Comparison of ENCODE assay signal across 1 cellular context in the genomic region with DNA sequence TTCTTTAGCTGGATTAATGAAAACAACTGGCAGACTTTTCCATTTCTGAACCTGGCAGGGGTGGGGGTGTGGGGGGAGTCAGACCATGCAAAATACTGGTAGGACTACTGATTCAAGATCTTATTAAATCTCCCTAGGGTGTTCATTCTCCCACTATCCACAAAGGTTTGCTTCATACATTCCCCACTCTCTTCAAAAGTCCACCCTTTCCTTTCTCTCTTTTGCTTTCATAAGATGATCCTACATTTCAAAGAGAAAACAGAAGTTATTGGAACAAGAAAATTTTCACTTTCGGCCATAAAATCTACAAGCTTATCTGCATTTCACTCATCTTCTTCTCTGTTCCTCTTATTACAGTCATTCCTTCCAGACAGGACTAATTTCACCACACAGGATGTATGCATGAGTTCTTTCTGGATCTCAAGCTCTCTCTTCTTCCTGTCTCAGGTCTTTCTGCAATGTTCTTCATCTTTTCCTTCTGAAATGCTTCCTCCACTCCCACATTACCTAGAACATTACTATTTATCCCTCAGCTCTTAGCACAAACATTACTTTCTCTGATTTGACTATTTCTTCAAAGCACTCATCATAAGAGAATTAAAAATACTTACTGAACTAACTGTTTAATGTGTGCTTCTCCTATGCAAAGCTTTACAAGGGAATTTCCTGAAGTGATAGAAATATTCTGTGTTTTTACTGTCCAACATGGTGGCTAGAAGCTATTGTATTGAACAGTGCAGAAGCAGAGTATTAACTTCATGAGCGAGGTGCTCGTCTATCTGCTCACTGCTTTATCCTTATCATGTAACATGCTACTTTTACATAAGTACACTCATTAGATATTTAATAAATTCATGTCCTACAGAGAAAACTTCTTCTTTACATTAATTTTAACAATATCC.
TF ChIP-seq lines count a peak whose summit lies in the region.

No MANE protein-coding gene starts in this region.

TF ChIP-seq in GM12878, 131 proteins besides CTCF, POLR2A, EP300 and RAD21 (continued from another document and continues in another):
- TF ChIP-seq ATF2 (IDR thresholded peaks at IDR 0.05; ENCODE audit: low read length) (peak; percentile 99), SMARCA5 (IDR thresholded peaks at IDR 0.05) (no peak), ATF7 (IDR thresholded peaks at IDR 0.05; ENCODE audit: low read depth) (0 out of 2 replicates have a peak, but pooled peaks have one; percentile 37), NRF1 (conservative IDR thresholded peaks at IDR 0.05; ENCODE audit: low read depth, low read length) (no peak), NKRF (conservative IDR thresholded peaks at IDR 0.05) (no peak), PAX5 (IDR thresholded peaks at IDR 0.05; ENCODE audit: borderline replicate concordance, low read depth, low read length) (peak; percentile 99), FOXM1 (IDR thresholded peaks at IDR 0.05; ENCODE audit: low read depth, low read length) (peak; percentile 99), TCF7 (IDR thresholded peaks at IDR 0.05; ENCODE audit: borderline replicate concordance) (peak; percentile 94), KLF5 (IDR thresholded peaks at IDR 0.05; ENCODE audit: partially characterized antibody) (no peak), SUPT20H (IDR thresholded peaks at IDR 0.05; ENCODE audit: borderline replicate concordance, control insufficient read depth, low read depth, low read length) (no peak), PBX3 (IDR thresholded peaks at IDR 0.05; ENCODE audit: insufficient replicate concordance, low read depth, low read length) (no peak), ZNF592 (IDR thresholded peaks at IDR 0.05) (no peak), JUNB (IDR thresholded peaks at IDR 0.05) (peak; percentile 100), MYC (IDR thresholded peaks at IDR 0.05; ENCODE audit: insufficient read depth, insufficient read length, insufficient replicate concordance, low read length, severe bottlenecking) (no peak), YBX1 (IDR thresholded peaks at IDR 0.05) (no peak), HDGF (IDR thresholded peaks at IDR 0.05) (no peak), SMC3 (IDR thresholded peaks at IDR 0.05; ENCODE audit: borderline replicate concordance, low read length) (no peak), GATAD2B (conservative IDR thresholded peaks at IDR 0.05; ENCODE audit: low read depth) (peak; percentile 71; the same call in 1 of the 2 replicates), CEBPZ (IDR thresholded peaks at IDR 0.05; ENCODE audit: low read depth, low read length) (no peak), ZNF384 (IDR thresholded peaks at IDR 0.05; ENCODE audit: borderline replicate concordance, low read depth, low read length) (no peak), SREBF2 (IDR thresholded peaks at IDR 0.05; ENCODE audit: low read length) (no peak), ZBTB33 (IDR thresholded peaks at IDR 0.05) (no peak), FOS (IDR thresholded peaks at IDR 0.05; ENCODE audit: borderline replicate concordance, extremely low read depth, insufficient read length) (no peak), CBX3 (IDR thresholded peaks at IDR 0.05; ENCODE audit: borderline replicate concordance, low read depth) (no peak), RAD51 (IDR thresholded peaks at IDR 0.05) (no peak), RELA (IDR thresholded peaks at IDR 0.05; ENCODE audit: borderline replicate concordance, partially characterized antibody) (no peak), BMI1 (IDR thresholded peaks at IDR 0.05; ENCODE audit: borderline replicate concordance) (peak; percentile 87), STAT1 (conservative IDR thresholded peaks at IDR 0.05) (no peak), IKZF1 (conservative IDR thresholded peaks at IDR 0.05) (peak; percentile 96), MTA2 (IDR thresholded peaks at IDR 0.05; ENCODE audit: low read depth) (peak; percentile 91), KAT2A (conservative IDR thresholded peaks at IDR 0.05; ENCODE audit: control insufficient read depth, low read depth, low read length) (no peak)
- TF ChIP-seq, protein P1, sequence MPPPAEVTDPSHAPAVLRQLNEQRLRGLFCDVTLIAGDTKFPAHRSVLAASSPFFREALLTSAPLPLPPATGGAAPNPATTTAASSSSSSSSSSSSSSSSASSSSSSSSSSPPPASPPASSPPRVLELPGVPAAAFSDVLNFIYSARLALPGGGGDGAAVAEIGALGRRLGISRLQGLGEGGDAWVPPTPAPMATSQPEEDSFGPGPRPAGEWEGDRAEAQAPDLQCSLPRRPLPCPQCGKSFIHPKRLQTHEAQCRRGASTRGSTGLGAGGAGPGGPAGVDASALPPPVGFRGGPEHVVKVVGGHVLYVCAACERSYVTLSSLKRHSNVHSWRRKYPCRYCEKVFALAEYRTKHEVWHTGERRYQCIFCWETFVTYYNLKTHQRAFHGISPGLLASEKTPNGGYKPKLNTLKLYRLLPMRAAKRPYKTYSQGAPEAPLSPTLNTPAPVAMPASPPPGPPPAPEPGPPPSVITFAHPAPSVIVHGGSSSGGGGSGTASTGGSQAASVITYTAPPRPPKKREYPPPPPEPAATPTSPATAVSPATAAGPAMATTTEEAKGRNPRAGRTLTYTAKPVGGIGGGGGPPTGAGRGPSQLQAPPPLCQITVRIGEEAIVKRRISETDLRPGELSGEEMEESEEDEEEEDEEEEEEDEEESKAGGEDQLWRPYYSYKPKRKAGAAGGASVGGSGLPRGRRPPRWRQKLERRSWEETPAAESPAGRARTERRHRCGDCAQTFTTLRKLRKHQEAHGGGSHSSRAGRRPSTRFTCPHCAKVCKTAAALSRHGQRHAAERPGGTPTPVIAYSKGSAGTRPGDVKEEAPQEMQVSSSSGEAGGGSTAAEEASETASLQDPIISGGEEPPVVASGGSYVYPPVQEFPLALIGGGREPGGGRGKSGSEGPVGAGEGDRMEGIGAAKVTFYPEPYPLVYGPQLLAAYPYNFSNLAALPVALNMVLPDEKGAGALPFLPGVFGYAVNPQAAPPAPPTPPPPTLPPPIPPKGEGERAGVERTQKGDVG (CRISPR knock-in tag; IDR thresholded peaks at IDR 0.05): no peak
- TF ChIP-seq, protein P2, sequence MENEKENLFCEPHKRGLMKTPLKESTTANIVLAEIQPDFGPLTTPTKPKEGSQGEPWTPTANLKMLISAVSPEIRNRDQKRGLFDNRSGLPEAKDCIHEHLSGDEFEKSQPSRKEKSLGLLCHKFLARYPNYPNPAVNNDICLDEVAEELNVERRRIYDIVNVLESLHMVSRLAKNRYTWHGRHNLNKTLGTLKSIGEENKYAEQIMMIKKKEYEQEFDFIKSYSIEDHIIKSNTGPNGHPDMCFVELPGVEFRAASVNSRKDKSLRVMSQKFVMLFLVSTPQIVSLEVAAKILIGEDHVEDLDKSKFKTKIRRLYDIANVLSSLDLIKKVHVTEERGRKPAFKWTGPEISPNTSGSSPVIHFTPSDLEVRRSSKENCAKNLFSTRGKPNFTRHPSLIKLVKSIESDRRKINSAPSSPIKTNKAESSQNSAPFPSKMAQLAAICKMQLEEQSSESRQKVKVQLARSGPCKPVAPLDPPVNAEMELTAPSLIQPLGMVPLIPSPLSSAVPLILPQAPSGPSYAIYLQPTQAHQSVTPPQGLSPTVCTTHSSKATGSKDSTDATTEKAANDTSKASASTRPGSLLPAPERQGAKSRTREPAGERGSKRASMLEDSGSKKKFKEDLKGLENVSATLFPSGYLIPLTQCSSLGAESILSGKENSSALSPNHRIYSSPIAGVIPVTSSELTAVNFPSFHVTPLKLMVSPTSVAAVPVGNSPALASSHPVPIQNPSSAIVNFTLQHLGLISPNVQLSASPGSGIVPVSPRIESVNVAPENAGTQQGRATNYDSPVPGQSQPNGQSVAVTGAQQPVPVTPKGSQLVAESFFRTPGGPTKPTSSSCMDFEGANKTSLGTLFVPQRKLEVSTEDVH (IDR thresholded peaks at IDR 0.05; ENCODE audit: low read depth, partially characterized antibody): no peak
